8 cellular contexts compared by ENCODE assay signal in the genomic region with DNA sequence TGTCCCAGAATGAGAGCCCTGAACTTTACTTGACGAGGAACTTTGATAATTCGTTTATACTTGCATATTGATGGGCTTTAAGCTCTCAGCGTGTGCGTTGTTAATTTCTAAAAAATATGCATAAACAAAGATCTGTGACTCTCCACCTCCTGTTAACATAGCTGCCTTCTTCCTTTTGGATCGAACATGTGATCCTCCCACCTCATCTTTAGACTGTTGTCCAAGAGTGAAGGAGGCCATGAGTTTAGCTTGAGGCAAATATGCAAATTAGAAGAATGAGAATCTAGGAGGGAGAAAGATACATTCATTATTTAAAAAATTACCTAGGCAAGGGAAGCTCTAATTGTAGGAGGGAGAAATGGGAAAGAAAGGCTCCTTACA. TPM values are rescaled to one million over a fixed set of nuclear protein-coding genes. Genes with fewer than 3 reads are reported as not detected.
A peak's percentile ranks its signal among the peaks of the same experiment; 100 is the strongest.
DNase-seq lines count a peak whose midpoint lies in the region; FAIRE-seq and TF ChIP-seq lines count a peak whose summit lies in the region.

No MANE protein-coding gene starts in this region.

- no peaks in the 10 kb centered on the region for H4K20me1 ChIP-seq in BLaER1 treated with 17β-estradiol and CSF1 and Interleukin-3, amounts not matched to agents 10 nM and 100 nM
- H4K20me1 ChIP-seq in KMS-11 (ENCODE audit: insufficient read depth), result no peaks in the 10 kb centered on the region

- H3K9me3 ChIP-seq in BLaER1 treated with 17β-estradiol and CSF1 and Interleukin-3, amounts not matched to agents 10 nM and 100 nM (replicated peaks in 1 of 11), result no peaks in the 10 kb centered on the region
- H3K9me3 ChIP-seq in mesodermal cell (ENCODE audit: control insufficient read depth, low read length), result no peaks in the 10 kb centered on the region

- WGBS in mesodermal cell (ENCODE audit: insufficient coverage in 2 of 2), 2 experiments, result no CpG with 5 or more reads among the region's 5 CpGs

- DNase-seq in bronchial epithelial cell (ENCODE audit: low read depth) (no peak), frontal cortex (ENCODE audit: low spot score in 2 of 2) (no peak), T1000 (lab: John Stamatoyannopoulos, UW) (no peak), NCI-H187 treated with DMSO at 0.1 percent for 48 hours (lab: John Stamatoyannopoulos, UW) (no peak), NCI-H1930 (lab: John Stamatoyannopoulos, UW) (no peak)

- H2AFZ ChIP-seq in KMS-11 (ENCODE audit: low read depth), result peak overlapping the region; percentile 89

- H3K4me3 ChIP-seq in BLaER1 treated with 17β-estradiol and CSF1 and Interleukin-3, amounts not matched to agents 10 nM and 100 nM, result peak overlapping the region; percentile 61 to 83 (median 73)
- no peak overlapping the region for H3K4me3 ChIP-seq in KMS-11 (IDR thresholded peaks at IDR 0.05; ENCODE audit: insufficient read depth, low read depth, low read length)
- H3K4me3 ChIP-seq in bronchial epithelial cell (ENCODE audit: low read depth, low read length), result peak overlapping the region; percentile 83
- H3K4me3 ChIP-seq in mesodermal cell (ENCODE audit: extremely low read depth, insufficient read depth, low read length, poor library complexity, severe bottlenecking), result peak overlapping the region; percentile 59

- peak overlapping the region; percentile 83 to 96 (median 88); a peak in 19 of 22 replicates for H3K27ac ChIP-seq in BLaER1 treated with 17β-estradiol and CSF1 and Interleukin-3, amounts not matched to agents 10 nM and 100 nM
- H3K27ac ChIP-seq in KMS-11 (no peak overlapping the region), mesodermal cell (ENCODE audit: low read depth, low read length, severe bottlenecking) (peak overlapping the region; percentile 99)

- H3K27me3 ChIP-seq in BLaER1 treated with 17β-estradiol and CSF1 and Interleukin-3, amounts not matched to agents 10 nM and 100 nM, result no peaks in the 10 kb centered on the region
- H3K27me3 ChIP-seq in KMS-11 (ENCODE audit: insufficient read depth, low read depth), result no peaks in the 10 kb centered on the region
- H3K27me3 ChIP-seq in bronchial epithelial cell (ENCODE audit: control insufficient read depth, insufficient read depth, low read length), result no peaks in the 10 kb centered on the region

- peaks cover 9 to 28% (median 17%) of the 10 kb centered on the region in 10 experiments; a peak in 19 of 20 replicates for H3K4me1 ChIP-seq in BLaER1 treated with 17β-estradiol and CSF1 and Interleukin-3, amounts not matched to agents 10 nM and 100 nM
- H3K4me1 ChIP-seq in KMS-11 (ENCODE audit: low read depth, poor library complexity, severe bottlenecking), result peaks cover 11% of the 10 kb centered on the region
- no peaks in the 10 kb centered on the region for H3K4me1 ChIP-seq in mesodermal cell (ENCODE audit: control insufficient read depth, insufficient read depth, low read length, poor library complexity, severe bottlenecking)

- FAIRE-seq in bronchial epithelial cell (lab: Jason Lieb, UNC), result no peak
- FAIRE-seq in frontal cortex (lab: Jason Lieb, UNC), result no peak

- no peaks in the 10 kb centered on the region for H3K36me3 ChIP-seq in BLaER1 treated with 17β-estradiol and CSF1 and Interleukin-3, amounts not matched to agents 10 nM and 100 nM
- H3K36me3 ChIP-seq in KMS-11 (ENCODE audit: insufficient read depth) (no peaks in the 10 kb centered on the region), bronchial epithelial cell (ENCODE audit: control insufficient read depth, insufficient read depth, low read length) (no peaks in the 10 kb centered on the region), mesodermal cell (ENCODE audit: control insufficient read depth, insufficient read depth, low read length) (no peaks in the 10 kb centered on the region)

- H3K79me2 ChIP-seq in KMS-11 (ENCODE audit: insufficient read depth, low read depth), result no peaks in the 10 kb centered on the region

- TF ChIP-seq CTCF in KMS-11 (conservative IDR thresholded peaks at IDR 0.05; ENCODE audit: low read depth, low read length) (no peak), bronchial epithelial cell (IDR thresholded peaks at IDR 0.05; ENCODE audit: insufficient read depth, low read length, severe bottlenecking) (no peak)

- H3K9ac ChIP-seq in BLaER1 treated with 17β-estradiol and CSF1 and Interleukin-3, amounts not matched to agents 10 nM and 100 nM, result peak overlapping the region; percentile 76 to 91 (median 85)
- H3K9ac ChIP-seq in KMS-11, result peak overlapping the region; percentile 77; the same call in 1 of the 2 replicates

- peak overlapping the region; percentile 85 to 96 (median 92) for H3K4me2 ChIP-seq in BLaER1 treated with 17β-estradiol and CSF1 and Interleukin-3, amounts not matched to agents 10 nM and 100 nM
- peak overlapping the region; percentile 81 for H3K4me2 ChIP-seq in KMS-11

RNA-seq across cellular contexts. Expression of a gene that starts 0.6 kb away (rescaled TPM):
- 9.0 and 11.3 TPM in 2 replicates for total RNA-seq in bronchial epithelial cell
- 20.5 TPM for polyA plus RNA-seq in mesodermal cell (2013, experiment 1 of 2)
- 18.7 TPM for polyA plus RNA-seq in mesodermal cell (2013, experiment 2 of 2)
- total RNA-seq in frontal cortex, result 9.4 TPM

RNA-seq across cellular contexts. Expression of a gene that starts 32.3 kb away (rescaled TPM):
- 0.77 TPM in 1 of 2 replicates, not detected in the other for total RNA-seq in bronchial epithelial cell
- polyA plus RNA-seq in mesodermal cell (2013, experiment 1 of 2), result 0.07 TPM
- 0.10 TPM for polyA plus RNA-seq in mesodermal cell (2013, experiment 2 of 2)
- total RNA-seq in frontal cortex, result 32.6 TPM

Comparison
In these comparisons a context has a peak if more than half of its experiments do, and no peak if none do; other contexts are left out.
1. RNA of a gene that starts 32.3 kb away (total RNA-seq): 32.6 TPM in frontal cortex (single experiment); 0.77 TPM in bronchial epithelial cell; every median in the first group is over 10 times any median in the second.